In the genomic region with DNA sequence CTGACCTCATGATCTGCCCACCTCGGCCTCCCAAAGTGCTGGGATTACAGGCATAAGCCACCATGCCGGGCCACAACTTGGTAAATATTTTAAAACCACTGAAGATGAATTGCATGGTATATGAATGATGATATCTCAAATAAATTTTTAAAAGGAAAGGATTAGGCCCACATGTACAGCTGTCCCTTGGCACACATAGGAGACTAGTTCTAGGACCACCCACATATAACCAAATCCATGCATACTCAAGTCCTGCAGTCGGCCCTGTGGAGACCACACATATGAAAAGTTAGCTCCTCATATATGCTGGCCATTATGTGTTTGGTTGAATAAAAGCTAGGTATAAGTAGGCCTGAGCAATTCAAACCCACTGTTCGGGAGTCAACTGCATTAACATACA, we compare ENCODE assay signal across 1 cellular context.
TF ChIP-seq lines count a peak whose summit lies in the region.

No MANE protein-coding gene starts in this region.

TF ChIP-seq in GM23338, 12 proteins besides CTCF, POLR2A, EP300 and RAD21 (continued from another document):
- TF ChIP-seq, protein P1, sequence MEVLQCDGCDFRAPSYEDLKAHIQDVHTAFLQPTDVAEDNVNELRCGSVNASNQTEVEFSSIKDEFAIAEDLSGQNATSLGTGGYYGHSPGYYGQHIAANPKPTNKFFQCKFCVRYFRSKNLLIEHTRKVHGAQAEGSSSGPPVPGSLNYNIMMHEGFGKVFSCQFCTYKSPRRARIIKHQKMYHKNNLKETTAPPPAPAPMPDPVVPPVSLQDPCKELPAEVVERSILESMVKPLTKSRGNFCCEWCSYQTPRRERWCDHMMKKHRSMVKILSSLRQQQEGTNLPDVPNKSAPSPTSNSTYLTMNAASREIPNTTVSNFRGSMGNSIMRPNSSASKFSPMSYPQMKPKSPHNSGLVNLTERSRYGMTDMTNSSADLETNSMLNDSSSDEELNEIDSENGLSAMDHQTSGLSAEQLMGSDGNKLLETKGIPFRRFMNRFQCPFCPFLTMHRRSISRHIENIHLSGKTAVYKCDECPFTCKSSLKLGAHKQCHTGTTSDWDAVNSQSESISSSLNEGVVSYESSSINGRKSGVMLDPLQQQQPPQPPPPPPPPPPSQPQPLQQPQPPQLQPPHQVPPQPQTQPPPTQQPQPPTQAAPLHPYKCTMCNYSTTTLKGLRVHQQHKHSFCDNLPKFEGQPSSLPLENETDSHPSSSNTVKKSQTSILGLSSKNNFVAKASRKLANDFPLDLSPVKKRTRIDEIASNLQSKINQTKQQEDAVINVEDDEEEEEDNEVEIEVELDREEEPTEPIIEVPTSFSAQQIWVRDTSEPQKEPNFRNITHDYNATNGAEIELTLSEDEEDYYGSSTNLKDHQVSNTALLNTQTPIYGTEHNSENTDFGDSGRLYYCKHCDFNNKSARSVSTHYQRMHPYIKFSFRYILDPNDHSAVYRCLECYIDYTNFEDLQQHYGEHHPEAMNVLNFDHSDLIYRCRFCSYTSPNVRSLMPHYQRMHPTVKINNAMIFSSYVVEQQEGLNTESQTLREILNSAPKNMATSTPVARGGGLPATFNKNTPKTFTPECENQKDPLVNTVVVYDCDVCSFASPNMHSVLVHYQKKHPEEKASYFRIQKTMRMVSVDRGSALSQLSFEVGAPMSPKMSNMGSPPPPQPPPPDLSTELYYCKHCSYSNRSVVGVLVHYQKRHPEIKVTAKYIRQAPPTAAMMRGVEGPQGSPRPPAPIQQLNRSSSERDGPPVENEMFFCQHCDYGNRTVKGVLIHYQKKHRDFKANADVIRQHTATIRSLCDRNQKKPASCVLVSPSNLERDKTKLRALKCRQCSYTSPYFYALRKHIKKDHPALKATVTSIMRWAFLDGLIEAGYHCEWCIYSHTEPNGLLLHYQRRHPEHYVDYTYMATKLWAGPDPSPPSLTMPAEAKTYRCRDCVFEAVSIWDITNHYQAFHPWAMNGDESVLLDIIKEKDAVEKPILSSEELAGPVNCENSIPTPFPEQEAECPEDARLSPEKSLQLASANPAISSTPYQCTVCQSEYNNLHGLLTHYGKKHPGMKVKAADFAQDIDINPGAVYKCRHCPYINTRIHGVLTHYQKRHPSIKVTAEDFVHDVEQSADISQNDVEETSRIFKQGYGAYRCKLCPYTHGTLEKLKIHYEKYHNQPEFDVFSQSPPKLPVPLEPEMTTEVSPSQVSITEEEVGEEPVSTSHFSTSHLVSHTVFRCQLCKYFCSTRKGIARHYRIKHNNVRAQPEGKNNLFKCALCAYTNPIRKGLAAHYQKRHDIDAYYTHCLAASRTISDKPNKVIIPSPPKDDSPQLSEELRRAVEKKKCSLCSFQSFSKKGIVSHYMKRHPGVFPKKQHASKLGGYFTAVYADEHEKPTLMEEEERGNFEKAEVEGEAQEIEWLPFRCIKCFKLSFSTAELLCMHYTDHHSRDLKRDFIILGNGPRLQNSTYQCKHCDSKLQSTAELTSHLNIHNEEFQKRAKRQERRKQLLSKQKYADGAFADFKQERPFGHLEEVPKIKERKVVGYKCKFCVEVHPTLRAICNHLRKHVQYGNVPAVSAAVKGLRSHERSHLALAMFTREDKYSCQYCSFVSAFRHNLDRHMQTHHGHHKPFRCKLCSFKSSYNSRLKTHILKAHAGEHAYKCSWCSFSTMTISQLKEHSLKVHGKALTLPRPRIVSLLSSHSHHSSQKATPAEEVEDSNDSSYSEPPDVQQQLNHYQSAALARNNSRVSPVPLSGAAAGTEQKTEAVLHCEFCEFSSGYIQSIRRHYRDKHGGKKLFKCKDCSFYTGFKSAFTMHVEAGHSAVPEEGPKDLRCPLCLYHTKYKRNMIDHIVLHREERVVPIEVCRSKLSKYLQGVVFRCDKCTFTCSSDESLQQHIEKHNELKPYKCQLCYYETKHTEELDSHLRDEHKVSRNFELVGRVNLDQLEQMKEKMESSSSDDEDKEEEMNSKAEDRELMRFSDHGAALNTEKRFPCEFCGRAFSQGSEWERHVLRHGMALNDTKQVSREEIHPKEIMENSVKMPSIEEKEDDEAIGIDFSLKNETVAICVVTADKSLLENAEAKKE (CRISPR knock-in tag; IDR thresholded peaks at IDR 0.05): no peak
- TF ChIP-seq EZH2phosphoT487 (IDR thresholded peaks at IDR 0.05; ENCODE audit: unreplicated experiment) (no peak), NANOG (IDR thresholded peaks at IDR 0.05; ENCODE audit: borderline replicate concordance) (no peak), JUNB (IDR thresholded peaks at IDR 0.05; ENCODE audit: unreplicated experiment) (no peak), STAT1 (IDR thresholded peaks at IDR 0.05; ENCODE audit: unreplicated experiment) (no peak), EZH2 (IDR thresholded peaks at IDR 0.05; ENCODE audit: low read depth, unreplicated experiment) (no peak), ZNF114 (CRISPR knock-in tag; IDR thresholded peaks at IDR 0.05) (no peak), CREB1 (CRISPR knock-in tag; IDR thresholded peaks at IDR 0.05; ENCODE audit: low read depth) (no peak), POLR2AphosphoS5 (IDR thresholded peaks at IDR 0.05; ENCODE audit: low read depth) (no peak)
- TF ChIP-seq, protein P2, sequence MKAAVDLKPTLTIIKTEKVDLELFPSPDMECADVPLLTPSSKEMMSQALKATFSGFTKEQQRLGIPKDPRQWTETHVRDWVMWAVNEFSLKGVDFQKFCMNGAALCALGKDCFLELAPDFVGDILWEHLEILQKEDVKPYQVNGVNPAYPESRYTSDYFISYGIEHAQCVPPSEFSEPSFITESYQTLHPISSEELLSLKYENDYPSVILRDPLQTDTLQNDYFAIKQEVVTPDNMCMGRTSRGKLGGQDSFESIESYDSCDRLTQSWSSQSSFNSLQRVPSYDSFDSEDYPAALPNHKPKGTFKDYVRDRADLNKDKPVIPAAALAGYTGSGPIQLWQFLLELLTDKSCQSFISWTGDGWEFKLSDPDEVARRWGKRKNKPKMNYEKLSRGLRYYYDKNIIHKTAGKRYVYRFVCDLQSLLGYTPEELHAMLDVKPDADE (IDR thresholded peaks at IDR 0.05): no peak
- TF ChIP-seq, protein P3, sequence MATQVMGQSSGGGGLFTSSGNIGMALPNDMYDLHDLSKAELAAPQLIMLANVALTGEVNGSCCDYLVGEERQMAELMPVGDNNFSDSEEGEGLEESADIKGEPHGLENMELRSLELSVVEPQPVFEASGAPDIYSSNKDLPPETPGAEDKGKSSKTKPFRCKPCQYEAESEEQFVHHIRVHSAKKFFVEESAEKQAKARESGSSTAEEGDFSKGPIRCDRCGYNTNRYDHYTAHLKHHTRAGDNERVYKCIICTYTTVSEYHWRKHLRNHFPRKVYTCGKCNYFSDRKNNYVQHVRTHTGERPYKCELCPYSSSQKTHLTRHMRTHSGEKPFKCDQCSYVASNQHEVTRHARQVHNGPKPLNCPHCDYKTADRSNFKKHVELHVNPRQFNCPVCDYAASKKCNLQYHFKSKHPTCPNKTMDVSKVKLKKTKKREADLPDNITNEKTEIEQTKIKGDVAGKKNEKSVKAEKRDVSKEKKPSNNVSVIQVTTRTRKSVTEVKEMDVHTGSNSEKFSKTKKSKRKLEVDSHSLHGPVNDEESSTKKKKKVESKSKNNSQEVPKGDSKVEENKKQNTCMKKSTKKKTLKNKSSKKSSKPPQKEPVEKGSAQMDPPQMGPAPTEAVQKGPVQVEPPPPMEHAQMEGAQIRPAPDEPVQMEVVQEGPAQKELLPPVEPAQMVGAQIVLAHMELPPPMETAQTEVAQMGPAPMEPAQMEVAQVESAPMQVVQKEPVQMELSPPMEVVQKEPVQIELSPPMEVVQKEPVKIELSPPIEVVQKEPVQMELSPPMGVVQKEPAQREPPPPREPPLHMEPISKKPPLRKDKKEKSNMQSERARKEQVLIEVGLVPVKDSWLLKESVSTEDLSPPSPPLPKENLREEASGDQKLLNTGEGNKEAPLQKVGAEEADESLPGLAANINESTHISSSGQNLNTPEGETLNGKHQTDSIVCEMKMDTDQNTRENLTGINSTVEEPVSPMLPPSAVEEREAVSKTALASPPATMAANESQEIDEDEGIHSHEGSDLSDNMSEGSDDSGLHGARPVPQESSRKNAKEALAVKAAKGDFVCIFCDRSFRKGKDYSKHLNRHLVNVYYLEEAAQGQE (IDR thresholded peaks at IDR 0.05; ENCODE audit: unreplicated experiment): no peak
TF ChIP-seq in GM23338: peak in this region for 0.
